ENCODE assay signal across 8 cellular contexts in genomic region chr2:87469180-87470151, GRCh38.
A peak's percentile ranks its signal among the peaks of the same experiment; 100 is the strongest.
DNase-seq lines count a peak whose midpoint lies in the region; ATAC-seq and TF ChIP-seq lines count a peak whose summit lies in the region.
"Not testable (repeated sequence)": the region's sequence is repeated elsewhere in the genome, so short reads cannot be mapped to it uniquely, and the experiment has no call there.

No MANE protein-coding gene starts in this region.

- ATAC-seq in GM21529 (IDR thresholded peaks at IDR 0.05; ENCODE audit: unreplicated experiment) (peak; percentile 62), HG03108 (IDR thresholded peaks at IDR 0.05; ENCODE audit: unreplicated experiment) (peak; percentile 44)
- ATAC-seq in activated T-helper 17 cell treated with anti-CD3 and anti-CD28 coated beads, Interleukin-2, amount 50 U/mL, for 72 hours (replicated peaks) = peak; percentile 61
- peak; percentile 47 to 50 for ATAC-seq in natural killer cell treated with Interleukin-12 subunit alpha and Interleukin-12 subunit beta and Interleukin-15 and Interleukin-18, amount 100 ng/mL, for 72 hours

- H3K4me3 Mint-ChIP-seq in activated T-helper 17 cell treated with anti-CD3 and anti-CD28 coated beads, Interleukin-2, amount 50 U/mL, for 72 hours = peak overlapping the region; percentile 82
- H3K4me3 Mint-ChIP-seq in natural killer cell treated with Interleukin-12 subunit alpha and Interleukin-12 subunit beta and Interleukin-15 and Interleukin-18, amount 100 ng/mL, for 72 hours = peak overlapping the region; percentile 61
- peak overlapping the region; percentile 93 for H3K4me3 Mint-ChIP-seq in stimulated activated naive CD8-positive, alpha-beta T cell treated with anti-CD3 and anti-CD28 coated beads, Interleukin-15, Interleukin-2, amounts not matched to agents 100 ng/mL and 50 ng/mL, for 24 hours

- H3K36me3 Mint-ChIP-seq in activated T-helper 17 cell treated with anti-CD3 and anti-CD28 coated beads, Interleukin-2, amount 50 U/mL, for 72 hours (ENCODE audit: low read depth) = peaks cover 39% of the 10 kb centered on the region
- not testable (repeated sequence) for H3K36me3 Mint-ChIP-seq in natural killer cell treated with Interleukin-12 subunit alpha and Interleukin-12 subunit beta and Interleukin-15 and Interleukin-18, amount 100 ng/mL, for 72 hours
- H3K36me3 Mint-ChIP-seq in stimulated activated naive CD8-positive, alpha-beta T cell treated with anti-CD3 and anti-CD28 coated beads, Interleukin-15, Interleukin-2, amounts not matched to agents 100 ng/mL and 50 ng/mL, for 24 hours (ENCODE audit: low read depth) = peaks cover 14% of the 10 kb centered on the region

- H3K27ac Mint-ChIP-seq in activated T-helper 17 cell treated with anti-CD3 and anti-CD28 coated beads, Interleukin-2, amount 50 U/mL, for 72 hours = peak overlapping the region; percentile 96
- peak overlapping the region; percentile 85 to 90 for H3K27ac Mint-ChIP-seq in natural killer cell treated with Interleukin-12 subunit alpha and Interleukin-12 subunit beta and Interleukin-15 and Interleukin-18, amount 100 ng/mL, for 72 hours
- peak overlapping the region; percentile 99 for H3K27ac Mint-ChIP-seq in stimulated activated naive CD8-positive, alpha-beta T cell treated with anti-CD3 and anti-CD28 coated beads, Interleukin-15, Interleukin-2, amounts not matched to agents 100 ng/mL and 50 ng/mL, for 24 hours

- not testable (repeated sequence) for H3K27me3 Mint-ChIP-seq in activated T-helper 17 cell treated with anti-CD3 and anti-CD28 coated beads, Interleukin-2, amount 50 U/mL, for 72 hours; natural killer cell treated with Interleukin-12 subunit alpha and Interleukin-12 subunit beta and Interleukin-15 and Interleukin-18, amount 100 ng/mL, for 72 hours; stimulated activated naive CD8-positive, alpha-beta T cell treated with anti-CD3 and anti-CD28 coated beads, Interleukin-15, Interleukin-2, amounts not matched to agents 100 ng/mL and 50 ng/mL, for 24 hours

- H3K4me3 ChIP-seq in fibroblast of mammary gland (ENCODE audit: control insufficient read depth, low read depth, low read length) = not testable (repeated sequence)

- peaks cover 18% of the 10 kb centered on the region for H3K4me1 Mint-ChIP-seq in activated T-helper 17 cell treated with anti-CD3 and anti-CD28 coated beads, Interleukin-2, amount 50 U/mL, for 72 hours
- H3K4me1 Mint-ChIP-seq in natural killer cell treated with Interleukin-12 subunit alpha and Interleukin-12 subunit beta and Interleukin-15 and Interleukin-18, amount 100 ng/mL, for 72 hours (ENCODE audit: low read depth in 2 of 2) = peaks cover 18 to 20% of the 10 kb centered on the region in 2 donors
- peaks cover 57% of the 10 kb centered on the region for H3K4me1 Mint-ChIP-seq in stimulated activated naive CD8-positive, alpha-beta T cell treated with anti-CD3 and anti-CD28 coated beads, Interleukin-15, Interleukin-2, amounts not matched to agents 100 ng/mL and 50 ng/mL, for 24 hours (ENCODE audit: low read depth)

- H3K9me3 Mint-ChIP-seq in activated T-helper 17 cell treated with anti-CD3 and anti-CD28 coated beads, Interleukin-2, amount 50 U/mL, for 72 hours; natural killer cell treated with Interleukin-12 subunit alpha and Interleukin-12 subunit beta and Interleukin-15 and Interleukin-18, amount 100 ng/mL, for 72 hours; stimulated activated naive CD8-positive, alpha-beta T cell treated with anti-CD3 and anti-CD28 coated beads, Interleukin-15, Interleukin-2, amounts not matched to agents 100 ng/mL and 50 ng/mL, for 24 hours: not testable (repeated sequence)

- DNase-seq in RPMI8226 (peak; percentile 57), fibroblast of mammary gland (ENCODE audit: low read depth) (peak; percentile 47)
- DNase-seq in natural killer cell treated with Interleukin-12 subunit alpha and Interleukin-12 subunit beta and Interleukin-15 and Interleukin-18, amount 100 ng/mL, for 72 hours (ENCODE audit: low spot score) = not testable (repeated sequence)

- peak; percentile 16 for TF ChIP-seq CTCF in GM12873 (IDR thresholded peaks at IDR 0.05; ENCODE audit: insufficient read depth, low read depth, low read length, missing control alignments)
- TF ChIP-seq CTCF in fibroblast of mammary gland (conservative IDR thresholded peaks at IDR 0.05; ENCODE audit: control insufficient read depth, insufficient read depth, low read depth, low read length) = not testable (repeated sequence)
